Comparison of ENCODE assay signal across 8 cellular contexts in genomic region chr16:82603784-82604411, GRCh38. TPM values are rescaled to one million over a fixed set of nuclear protein-coding genes. Genes with fewer than 3 reads are reported as not detected.
A peak's percentile ranks its signal among the peaks of the same experiment; 100 is the strongest.
DNase-seq lines count a peak whose midpoint lies in the region; TF ChIP-seq lines count a peak whose summit lies in the region.

No MANE protein-coding gene starts in this region.

- no peak overlapping the region for H3K4me3 ChIP-seq in testis

- H3K27me3 Mint-ChIP-seq in activated CD4-positive, alpha-beta memory T cell treated with anti-CD3 and anti-CD28 coated beads for 36 hours: peaks cover 9% of the 10 kb centered on the region
- peaks cover 2% of the 10 kb centered on the region for H3K27me3 Mint-ChIP-seq in activated CD4-positive, alpha-beta memory T cell treated with anti-CD3 and anti-CD28 coated beads, Interleukin-2, amount 10 ng/mL, durations not matched to agents 7 days and 5 days

- H3K36me3 Mint-ChIP-seq in activated CD4-positive, alpha-beta memory T cell treated with anti-CD3 and anti-CD28 coated beads for 36 hours: no peaks in the 10 kb centered on the region
- H3K36me3 Mint-ChIP-seq in activated CD4-positive, alpha-beta memory T cell treated with anti-CD3 and anti-CD28 coated beads, Interleukin-2, amount 10 ng/mL, durations not matched to agents 7 days and 5 days (ENCODE audit: low read depth): no peaks in the 10 kb centered on the region

- CTCF ChIA-PET in activated CD4-positive, alpha-beta memory T cell treated with anti-CD3 and anti-CD28 coated beads for 36 hours (lab: Charles Lee): no interaction called here
- CTCF ChIA-PET in activated CD4-positive, alpha-beta memory T cell treated with anti-CD3 and anti-CD28 coated beads, Interleukin-2, amount 10 ng/mL, durations not matched to agents 7 days and 5 days (lab: Charles Lee): no interaction called here

- POLR2A ChIA-PET in activated CD4-positive, alpha-beta memory T cell treated with anti-CD3 and anti-CD28 coated beads for 36 hours (lab: Charles Lee): no interaction called here
- POLR2A ChIA-PET in activated CD4-positive, alpha-beta memory T cell treated with anti-CD3 and anti-CD28 coated beads, Interleukin-2, amount 10 ng/mL, durations not matched to agents 7 days and 5 days (lab: Charles Lee): no interaction called here

- no peaks in the 10 kb centered on the region for H3K9me3 ChIP-seq in testis

- H3K27me3 ChIP-seq in testis: no peaks in the 10 kb centered on the region

- DNase-seq in activated CD4-positive, alpha-beta memory T cell treated with anti-CD3 and anti-CD28 coated beads for 36 hours: peak; percentile 15
- no peak for DNase-seq in activated CD4-positive, alpha-beta memory T cell treated with anti-CD3 and anti-CD28 coated beads, Interleukin-2, amount 10 ng/mL, durations not matched to agents 7 days and 5 days
- DNase-seq in amygdala (lab: John Stamatoyannopoulos, UW) (peak in 39 of 56 donors; percentile 4 to 71 (median 22)), iPS-NIHi11 (ENCODE audit: low spot score) (peak; percentile 42), testis (peak; percentile 58), cerebellar nuclear complex (lab: John Stamatoyannopoulos, UW) (no peak), CD1c-positive myeloid dendritic cell (ENCODE audit: extremely low spot score) (no peak), activated T-cell treated with anti-CD3 and anti-CD28 coated beads for 4 hours (no peak)

- no peak overlapping the region for H3K27ac Mint-ChIP-seq in activated CD4-positive, alpha-beta memory T cell treated with anti-CD3 and anti-CD28 coated beads for 36 hours
- H3K27ac Mint-ChIP-seq in activated CD4-positive, alpha-beta memory T cell treated with anti-CD3 and anti-CD28 coated beads, Interleukin-2, amount 10 ng/mL, durations not matched to agents 7 days and 5 days: no peak overlapping the region

- no peaks in the 10 kb centered on the region for H3K36me3 ChIP-seq in testis (ENCODE audit: low read depth, missing control alignments)

- no peak overlapping the region for H3K27ac ChIP-seq in testis

- no peak overlapping the region for H3K4me3 Mint-ChIP-seq in activated CD4-positive, alpha-beta memory T cell treated with anti-CD3 and anti-CD28 coated beads for 36 hours
- H3K4me3 Mint-ChIP-seq in activated CD4-positive, alpha-beta memory T cell treated with anti-CD3 and anti-CD28 coated beads, Interleukin-2, amount 10 ng/mL, durations not matched to agents 7 days and 5 days: no peak overlapping the region

- 43 to 45% methylated on average over 5 of the region's 5 CpGs for WGBS in testis, 2 donors

- peaks cover 18% of the 10 kb centered on the region for H3K9me3 Mint-ChIP-seq in activated CD4-positive, alpha-beta memory T cell treated with anti-CD3 and anti-CD28 coated beads for 36 hours
- H3K9me3 Mint-ChIP-seq in activated CD4-positive, alpha-beta memory T cell treated with anti-CD3 and anti-CD28 coated beads, Interleukin-2, amount 10 ng/mL, durations not matched to agents 7 days and 5 days: no peaks in the 10 kb centered on the region

- no peak for TF ChIP-seq POLR2A in testis (IDR thresholded peaks at IDR 0.05)

- no peaks in the 10 kb centered on the region for H3K4me1 ChIP-seq in testis

- TF ChIP-seq CTCF in testis (IDR thresholded peaks at IDR 0.05): peak; percentile 10 to 37 (median 21)

- no peaks in the 10 kb centered on the region for H3K4me1 Mint-ChIP-seq in activated CD4-positive, alpha-beta memory T cell treated with anti-CD3 and anti-CD28 coated beads for 36 hours (ENCODE audit: low read depth)
- H3K4me1 Mint-ChIP-seq in activated CD4-positive, alpha-beta memory T cell treated with anti-CD3 and anti-CD28 coated beads, Interleukin-2, amount 10 ng/mL, durations not matched to agents 7 days and 5 days: no peaks in the 10 kb centered on the region

- intact Hi-C loops in activated CD4-positive, alpha-beta memory T cell treated with anti-CD3 and anti-CD28 coated beads for 36 hours (cut with micrococcal nuclease): no loop called here
- intact Hi-C loops in testis (cut with DNase I; ENCODE audit: low total_unique reads): no loop called here

RNA-seq across cellular contexts. Expression of gene CDH13, which starts 22.9 kb away (rescaled TPM):
- total RNA-seq in activated CD4-positive, alpha-beta memory T cell treated with anti-CD3 and anti-CD28 coated beads for 36 hours: not detected
- not detected for total RNA-seq in activated CD4-positive, alpha-beta memory T cell treated with anti-CD3 and anti-CD28 coated beads, Interleukin-2, amount 10 ng/mL, durations not matched to agents 7 days and 5 days
- total RNA-seq in testis: 1 to 10 TPM; 1.2 to 2.0 TPM
- polyA plus RNA-seq in testis (ENCODE audit: insufficient read depth, low read depth, low replicate concordance): 11.1 TPM

Comparison
In these comparisons a context has a peak if more than half of its experiments do, and no peak if none do; other contexts are left out.
1. DNase-seq: peak in activated CD4-positive, alpha-beta memory T cell treated with anti-CD3 and anti-CD28 coated beads for 36 hours (single experiment), amygdala (39 of 56), iPS-NIHi11 (single experiment) and testis (single experiment); none in activated CD4-positive, alpha-beta memory T cell treated with anti-CD3 and anti-CD28 coated beads, Interleukin-2, amount 10 ng/mL, durations not matched to agents 7 days and 5 days (single experiment), cerebellar nuclear complex (0 of 2), CD1c-positive myeloid dendritic cell (single experiment) and activated T-cell treated with anti-CD3 and anti-CD28 coated beads for 4 hours (single experiment).